Comparison of ENCODE assay signal across 28 cellular contexts in genomic region chr2:65500319-65501040, GRCh38.
DNase-seq lines count a peak whose midpoint lies in the region; ATAC-seq and TF ChIP-seq lines count a peak whose summit lies in the region.
"Had no signal": no experiment of that assay in that cellular context is flagged by ENCODE, and none has a peak within 500 bp of the region (broad histone marks: within the 10 kb centered on the region; RNA-seq: fewer than 3 reads in every experiment).

No MANE protein-coding gene starts in this region.

- H3K27me3 Mint-ChIP-seq in stimulated activated memory B cell treated with anti-CD40 and anti-IgM and Interleukin-4, amounts not matched to agents 10 μg/mL and 1 μg/mL and 100 μg/mL, for 72 hours = peaks cover 46% of the 10 kb centered on the region

- no peaks in the 10 kb centered on the region for H3K36me3 ChIP-seq in esophagus muscularis mucosa
- H3K36me3 ChIP-seq in prostate gland = no peaks in the 10 kb centered on the region
- H3K36me3 ChIP-seq: BLaER1, breast epithelium, heart left ventricle had no signal

- TF ChIP-seq CTCF in esophagus muscularis mucosa (IDR thresholded peaks at IDR 0.05) = no peak
- TF ChIP-seq CTCF in prostate gland (IDR thresholded peaks at IDR 0.05) = no peak

- peaks cover 3% of the 10 kb centered on the region for H3K9me3 Mint-ChIP-seq in stimulated activated memory B cell treated with anti-CD40 and anti-IgM and Interleukin-4, amounts not matched to agents 10 μg/mL and 1 μg/mL and 100 μg/mL, for 72 hours
- H3K9me3 Mint-ChIP-seq: activated CD4-positive, alpha-beta T cell treated with anti-CD3 and anti-CD28 coated beads, Interleukin-2, amount 10 ng/mL, durations not matched to agents 7 days and 5 days; T-cell; type B pancreatic cell had no signal

- no peaks in the 10 kb centered on the region for H3K36me3 Mint-ChIP-seq in stimulated activated memory B cell treated with anti-CD40 and anti-IgM and Interleukin-4, amounts not matched to agents 10 μg/mL and 1 μg/mL and 100 μg/mL, for 72 hours
- H3K36me3 Mint-ChIP-seq: activated naive CD8-positive, alpha-beta T cell; T-cell; type B pancreatic cell had no signal

- TF ChIP-seq POLR2A in esophagus muscularis mucosa (IDR thresholded peaks at IDR 0.05; ENCODE audit: low read depth) (no peak), prostate gland (IDR thresholded peaks at IDR 0.05) (no peak)

- H3K27me3 ChIP-seq in esophagus muscularis mucosa = no peaks in the 10 kb centered on the region
- H3K27me3 ChIP-seq in prostate gland (replicated peaks; ENCODE audit: insufficient read depth) = no peaks in the 10 kb centered on the region
- H3K27me3 ChIP-seq: BLaER1, breast epithelium, heart left ventricle had no signal

- H3K9me3 ChIP-seq in esophagus muscularis mucosa (no peaks in the 10 kb centered on the region), prostate gland (no peaks in the 10 kb centered on the region)
- H3K9me3 ChIP-seq: BLaER1, breast epithelium, heart left ventricle had no signal

- no peak for TF ChIP-seq EP300 in esophagus muscularis mucosa (IDR thresholded peaks at IDR 0.05)

- H3K4me1 ChIP-seq in esophagus muscularis mucosa (no peaks in the 10 kb centered on the region), prostate gland (replicated peaks) (peaks cover 5% of the 10 kb centered on the region)
- H3K4me1 ChIP-seq: breast epithelium had no signal

- H3K27ac ChIP-seq in esophagus muscularis mucosa (replicated peaks in 1 of 4) = no peak overlapping the region
- H3K27ac ChIP-seq in prostate gland = no peak overlapping the region
- H3K27ac ChIP-seq: BLaER1, breast epithelium, GM23248, heart left ventricle had no signal

- 92% methylated on average over 8 of the region's 9 CpGs for WGBS in esophagus muscularis mucosa
- WGBS in prostate gland = 95% methylated on average over 9 of the region's 9 CpGs

- no peak overlapping the region for H3K4me3 Mint-ChIP-seq in stimulated activated memory B cell treated with anti-CD40 and anti-IgM and Interleukin-4, amounts not matched to agents 10 μg/mL and 1 μg/mL and 100 μg/mL, for 72 hours
- H3K4me3 Mint-ChIP-seq: activated CD4-positive, alpha-beta T cell treated with anti-CD3 and anti-CD28 coated beads, Interleukin-2, amount 10 ng/mL, durations not matched to agents 7 days and 5 days; activated naive CD8-positive, alpha-beta T cell; T-cell; type B pancreatic cell had no signal

- no peak for DNase-seq in esophagus muscularis mucosa (ENCODE audit: extremely low spot score)
- DNase-seq in prostate gland (ENCODE audit: low spot score) = no peak
- DNase-seq: activated CD4-positive, alpha-beta T cell treated with anti-CD3 and anti-CD28 coated beads, Interleukin-2, amount 10 ng/mL, durations not matched to agents 7 days and 5 days; anterior cingulate cortex; EL; foreskin melanocyte; GM23248; heart left ventricle; NCI-H1092; NCI-H187; NCI-H446 treated with DMSO at 0.1 percent for 48 hours; posterior cingulate gyrus; RPMI8226; stimulated activated CD4-positive, alpha-beta T cell treated with anti-CD3 and anti-CD28 coated beads, Interleukin-12 subunit alpha, Interleukin-12 subunit beta, amount 100 ng/mL, for 4 hours; stimulated activated CD4-positive, alpha-beta T cell treated with anti-CD3 and anti-CD28 coated beads, Interleukin-4, amount 100 ng/mL, for 1 hour; substantia nigra; T-cell had no signal

- H3K4me3 ChIP-seq in esophagus muscularis mucosa (no peak overlapping the region), prostate gland (no peak overlapping the region)
- H3K4me3 ChIP-seq: BLaER1, breast epithelium, GM23248, heart left ventricle had no signal

- intact Hi-C loops in esophagus muscularis mucosa (cut with DNase I) = no loop called here
- intact Hi-C loops in prostate gland (cut with DNase I) = no loop called here

- peak overlapping the region; percentile 75 for H3K27ac Mint-ChIP-seq in stimulated activated memory B cell treated with anti-CD40 and anti-IgM and Interleukin-4, amounts not matched to agents 10 μg/mL and 1 μg/mL and 100 μg/mL, for 72 hours
- H3K27ac Mint-ChIP-seq: activated CD4-positive, alpha-beta T cell treated with anti-CD3 and anti-CD28 coated beads, Interleukin-2, amount 10 ng/mL, durations not matched to agents 7 days and 5 days; activated naive CD8-positive, alpha-beta T cell; T-cell; type B pancreatic cell had no signal

- peak; percentile 62 for ATAC-seq in GM19025 (IDR thresholded peaks at IDR 0.05; ENCODE audit: low read depth, unreplicated experiment)
- ATAC-seq in HG02852 (IDR thresholded peaks at IDR 0.05; ENCODE audit: unreplicated experiment) = peak; percentile 73
- ATAC-seq in HG03521 (IDR thresholded peaks at IDR 0.05; ENCODE audit: unreplicated experiment) = peak; percentile 36
- peak; percentile 57 for ATAC-seq in stimulated activated memory B cell treated with anti-CD40 and anti-IgM and Interleukin-4, amounts not matched to agents 10 μg/mL and 1 μg/mL and 100 μg/mL, for 72 hours
- no peak for ATAC-seq in HG02623 (IDR thresholded peaks at IDR 0.05; ENCODE audit: unreplicated experiment)
- ATAC-seq in HG02870 (IDR thresholded peaks at IDR 0.05; ENCODE audit: unreplicated experiment) = no peak
- ATAC-seq: heart left ventricle, sciatic nerve, T-cell had no signal

- H3K4me1 Mint-ChIP-seq in stimulated activated memory B cell treated with anti-CD40 and anti-IgM and Interleukin-4, amounts not matched to agents 10 μg/mL and 1 μg/mL and 100 μg/mL, for 72 hours = peaks cover 29% of the 10 kb centered on the region
- H3K4me1 Mint-ChIP-seq: activated CD4-positive, alpha-beta T cell treated with anti-CD3 and anti-CD28 coated beads, Interleukin-2, amount 10 ng/mL, durations not matched to agents 7 days and 5 days; T-cell had no signal

Comparison
In these comparisons a context has a peak if more than half of its experiments do, and no peak if none do; other contexts are left out.
1. ATAC-seq: peak in GM19025 (single experiment), HG02852 (single experiment), HG03521 (single experiment) and stimulated activated memory B cell treated with anti-CD40 and anti-IgM and Interleukin-4, amounts not matched to agents 10 μg/mL and 1 μg/mL and 100 μg/mL, for 72 hours (single experiment); none in HG02623 (single experiment) and HG02870 (single experiment).